In genomic region chr1:152162826-152163463, GRCh38 we compare ENCODE assay signal across 11 cellular contexts. TPM values are rescaled to one million over a fixed set of nuclear protein-coding genes. Genes with fewer than 3 reads are reported as not detected.
DNase-seq lines count a peak whose midpoint lies in the region; ATAC-seq, FAIRE-seq and TF ChIP-seq lines count a peak whose summit lies in the region.
"Had no signal": no experiment of that assay in that cellular context is flagged by ENCODE, and none has a peak within 500 bp of the region (broad histone marks: within the 10 kb centered on the region; RNA-seq: fewer than 3 reads in every experiment).

No MANE protein-coding gene starts in this region.

- peak; percentile 48 for ATAC-seq in body of pancreas
- ATAC-seq in left lung, result peak; percentile 72
- ATAC-seq in HG02840 (IDR thresholded peaks at IDR 0.05; ENCODE audit: low FRiP score, unreplicated experiment), result no peak
- no peak for ATAC-seq in GM19452 (IDR thresholded peaks at IDR 0.05; ENCODE audit: unreplicated experiment)
- ATAC-seq: K562 had no signal

- CTCF ChIA-PET in GM10248 (lab: Yijun Ruan, JAX), result interaction anchor here (0.9 to 2.1 kb wide), 10 partner anchors 12 to 296 kb away, joined by 3 to 11 read pairs (median 4); no protein-coding TSS in a partner anchor

- intact Hi-C loops in body of pancreas (cut with DNase I) (no loop called here), left lung (cut with DNase I) (no loop called here)

- POLR2A ChIA-PET in GM10248 (lab: Yijun Ruan, JAX), result no interaction called here

- FAIRE-seq in D721Med (lab: Jason Lieb, UNC), result no peak
- FAIRE-seq: K562 had no signal

- no peak for TF ChIP-seq POLR2A in body of pancreas (IDR thresholded peaks at IDR 0.05)

- H3K9me3 ChIP-seq in body of pancreas (no peaks in the 10 kb centered on the region), left lung (no peaks in the 10 kb centered on the region)
- H3K9me3 ChIP-seq: SJSA1 had no signal

- H3K27ac ChIP-seq in body of pancreas (no peak overlapping the region), left lung (no peak overlapping the region)
- H3K27ac ChIP-seq: SJSA1 had no signal

- H3K4me3 ChIP-seq in body of pancreas, result no peak overlapping the region
- H3K4me3 ChIP-seq in left lung, result no peak overlapping the region
- H3K4me3 ChIP-seq: K562, SJSA1 had no signal

- WGBS in body of pancreas, 2 donors, result 17% methylated on average over 1 of the region's 1 CpG

- no peaks in the 10 kb centered on the region for H3K36me3 ChIP-seq in body of pancreas (replicated peaks in 1 of 2; ENCODE audit: insufficient read depth in 1 of 2, low read depth in 2 of 2)
- no peaks in the 10 kb centered on the region for H3K36me3 ChIP-seq in left lung
- H3K36me3 ChIP-seq: SJSA1 had no signal

- TF ChIP-seq CTCF in body of pancreas (IDR thresholded peaks at IDR 0.05) (no peak), left lung (IDR thresholded peaks at IDR 0.05) (no peak), D721Med (IDR thresholded peaks at IDR 0.05; ENCODE audit: insufficient read depth, missing control alignments) (no peak), GM10248 (IDR thresholded peaks at IDR 0.05; ENCODE audit: control extremely low read depth, extremely low read depth, low read depth, missing control alignments) (no peak)

- H3K4me1 ChIP-seq in body of pancreas (no peaks in the 10 kb centered on the region), left lung (peaks cover 0 to 12% of the 10 kb centered on the region in 2 donors)

- H3K27me3 ChIP-seq in body of pancreas (no peaks in the 10 kb centered on the region), left lung (no peaks in the 10 kb centered on the region)
- H3K27me3 ChIP-seq: SJSA1 had no signal

- DNase-seq in AG20443 (ENCODE audit: low spot score) (peak; percentile 87), HT1080 (ENCODE audit: low read depth) (peak; percentile 92), body of pancreas (no peak), left lung (no peak), D721Med (ENCODE audit: insufficient read length, low spot score) (no peak), GM10248 (ENCODE audit: extremely low spot score) (no peak)
- DNase-seq: activated CD4-positive, alpha-beta T cell treated with anti-CD3 and anti-CD28 coated beads, Interleukin-2, amount 10 ng/mL, durations not matched to agents 7 days and 5 days had no signal

RNA-seq across cellular contexts. Expression of gene RPTN, which starts 3.9 kb away (rescaled TPM):
- total RNA-seq in HT1080 (2014; rRNA removed; shearing (Covaris generic)), result not detected in 2 replicates
- polyA plus RNA-seq in HT1080 (2015; cell fraction: cytosol; rRNA removed), result 0.03 TPM in 1 of 2 replicates, not detected in the other
- polyA plus RNA-seq in HT1080 (2015; cell fraction: nucleus; rRNA removed), result not detected in 2 replicates
- total RNA-seq in body of pancreas, result not detected
- total RNA-seq in left lung, result not detected
- total RNA-seq: activated CD4-positive, alpha-beta T cell treated with anti-CD3 and anti-CD28 coated beads, Interleukin-2, amount 10 ng/mL, durations not matched to agents 7 days and 5 days; K562; SJSA1 had no signal
- polyA plus RNA-seq: K562 had no signal

RNA-seq across cellular contexts. Expression of gene TCHH, which starts 47.7 kb away (rescaled TPM):
- under 0.01 TPM in 1 of 2 replicates, not detected in the other for total RNA-seq in HT1080 (2014; rRNA removed; shearing (Covaris generic))
- not detected in 2 replicates for polyA plus RNA-seq in HT1080 (2015; cell fraction: cytosol; rRNA removed)
- 0.02 TPM in 1 of 2 replicates, not detected in the other for polyA plus RNA-seq in HT1080 (2015; cell fraction: nucleus; rRNA removed)
- under 1 TPM in 1 of 2 donors, not detected in 1; under 0.01 TPM for total RNA-seq in body of pancreas
- under 1 TPM; 0.03 to 0.16 TPM for total RNA-seq in left lung
- total RNA-seq: K562 had no signal
- polyA plus RNA-seq: K562 had no signal

Comparison
In these comparisons a context has a peak if more than half of its experiments do, and no peak if none do; other contexts are left out.
1. DNase-seq: peak in AG20443 (single experiment) and HT1080 (single experiment); none in body of pancreas (0 of 4), left lung (0 of 2), D721Med (single experiment) and GM10248 (single experiment).
2. ATAC-seq: peak in body of pancreas (single experiment) and left lung (single experiment); none in HG02840 (single experiment) and GM19452 (single experiment).